ENCODE assay signal across 1 cellular context in the genomic region with DNA sequence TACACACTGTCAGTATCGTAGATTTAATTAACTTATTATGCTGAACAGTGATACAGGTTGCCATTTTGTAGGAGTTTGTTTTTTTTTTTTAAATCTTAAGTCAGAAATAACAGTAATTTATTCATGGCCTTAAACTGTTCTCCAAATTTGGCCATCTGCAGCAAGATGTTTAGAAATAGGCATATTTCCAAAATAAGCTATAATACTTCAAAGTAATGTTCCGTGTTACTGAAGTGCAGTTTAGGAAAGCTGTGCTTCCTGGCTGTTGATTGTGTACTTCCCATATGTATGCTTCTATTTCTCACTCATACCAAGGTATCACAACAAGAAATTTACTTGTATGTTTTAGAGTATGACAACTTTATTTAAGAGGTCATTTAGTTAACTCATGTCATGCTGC.
TF ChIP-seq lines count a peak whose summit lies in the region.

No MANE protein-coding gene starts in this region.

TF ChIP-seq in A549, 52 proteins besides CTCF, POLR2A, EP300 and RAD21 (continued from another document):
- no peak for TF ChIP-seq JUNB (IDR thresholded peaks at IDR 0.05)
